Comparison of ENCODE assay signal across 28 cellular contexts in the genomic region with DNA sequence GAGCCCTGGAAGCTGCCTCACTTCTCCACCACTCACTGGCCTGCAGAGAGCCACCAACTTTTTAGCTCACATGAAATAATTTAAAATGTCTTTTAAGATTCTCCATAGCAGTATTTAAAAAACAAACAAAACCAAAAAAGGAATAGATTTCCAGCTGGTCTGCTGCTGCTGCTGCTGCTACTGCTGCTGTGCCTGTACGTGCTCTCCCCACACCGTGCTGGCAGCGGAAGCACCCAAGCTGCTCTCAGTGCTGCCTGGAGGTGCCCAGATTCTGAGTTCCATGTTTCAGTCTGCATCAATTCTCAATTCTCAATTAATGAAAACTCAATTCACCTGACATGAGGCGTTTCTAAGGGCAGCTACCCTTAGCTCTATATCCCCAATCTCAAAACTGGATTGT.
"Had no signal": no experiment of that assay in that cellular context is flagged by ENCODE, and none has a peak within 500 bp of the region (broad histone marks: within the 10 kb centered on the region; RNA-seq: fewer than 3 reads in every experiment).

No MANE protein-coding gene starts in this region.

- H2AFZ ChIP-seq: neural progenitor cell, parathyroid adenoma had no signal

- H3K4me1 Mint-ChIP-seq: mesothelial cell of epicardium, nephron had no signal

- H3K79me2 ChIP-seq: parathyroid adenoma had no signal

- ATAC-seq: effector memory CD8-positive, alpha-beta T cell; heart right ventricle; mucosa of descending colon; naive thymus-derived CD4-positive, alpha-beta T cell; sciatic nerve; stimulated activated memory B cell treated with anti-CD40 and anti-IgM and Interleukin-4, amounts not matched to agents 10 μg/mL and 1 μg/mL and 100 μg/mL, for 72 hours; stimulated activated naive CD8-positive, alpha-beta T cell treated with anti-CD3 and anti-CD28 coated beads, Interleukin-15, Interleukin-2, amounts not matched to agents 100 U/mL and 50 U/mL, for 24 hours had no signal

- H3K4me3 ChIP-seq: esophagus squamous epithelium, heart right ventricle, lung, mucosa of descending colon, neural progenitor cell, thoracic aorta, tibial nerve, upper lobe of left lung had no signal

- H3K9me3 ChIP-seq: esophagus squamous epithelium, heart right ventricle, mucosa of descending colon, thoracic aorta, tibial nerve, upper lobe of left lung had no signal

- DNase-seq: cortex of kidney; effector memory CD8-positive, alpha-beta T cell; erythroblast; esophagus squamous epithelium; foreskin melanocyte; glutamatergic neuron; heart right ventricle; hippocampal formation; mesenchymal stem cell; mucosa of descending colon; naive thymus-derived CD4-positive, alpha-beta T cell; stimulated activated CD4-positive, alpha-beta T cell treated with anti-CD3 and anti-CD28 coated beads, Interleukin-2, amount 100 ng/mL, for 24 hours; stimulated activated CD4-positive, alpha-beta T cell treated with anti-CD3 and anti-CD28 coated beads, Interleukin-4, amount 100 ng/mL, for 24 hours; stimulated activated naive CD8-positive, alpha-beta T cell treated with anti-CD3 and anti-CD28 coated beads, Interleukin-15, Interleukin-2, amounts not matched to agents 100 U/mL and 50 U/mL, for 24 hours had no signal

- H3K9me3 Mint-ChIP-seq: effector memory CD8-positive, alpha-beta T cell; mesothelial cell of epicardium; naive thymus-derived CD4-positive, alpha-beta T cell; nephron; neural progenitor cell; stimulated activated memory B cell treated with anti-CD40 and anti-IgM and Interleukin-4, amounts not matched to agents 10 μg/mL and 1 μg/mL and 100 μg/mL, for 72 hours had no signal

- H3K27ac ChIP-seq: esophagus squamous epithelium, heart right ventricle, neural progenitor cell, parathyroid adenoma, thoracic aorta, tibial nerve, upper lobe of left lung had no signal

- H3K4me2 ChIP-seq: neural progenitor cell had no signal

- H3K27me3 ChIP-seq: esophagus squamous epithelium, heart right ventricle, neural progenitor cell, tibial nerve, upper lobe of left lung had no signal

- H3K27me3 Mint-ChIP-seq: effector memory CD8-positive, alpha-beta T cell; progenitor cell of endocrine pancreas; stimulated activated memory B cell treated with anti-CD40 and anti-IgM and Interleukin-4, amounts not matched to agents 10 μg/mL and 1 μg/mL and 100 μg/mL, for 72 hours had no signal

- FAIRE-seq: endometrium, keratinocyte, urothelium cell line had no signal

- H3K4me1 ChIP-seq: esophagus squamous epithelium, parathyroid adenoma, tibial nerve, upper lobe of left lung had no signal

- H3K4me3 Mint-ChIP-seq: effector memory CD8-positive, alpha-beta T cell; mesothelial cell of epicardium; naive thymus-derived CD4-positive, alpha-beta T cell; nephron; neural progenitor cell; stimulated activated memory B cell treated with anti-CD40 and anti-IgM and Interleukin-4, amounts not matched to agents 10 μg/mL and 1 μg/mL and 100 μg/mL, for 72 hours had no signal

- H3K27ac Mint-ChIP-seq: effector memory CD8-positive, alpha-beta T cell; mesothelial cell of epicardium; nephron; neural progenitor cell; progenitor cell of endocrine pancreas; stimulated activated memory B cell treated with anti-CD40 and anti-IgM and Interleukin-4, amounts not matched to agents 10 μg/mL and 1 μg/mL and 100 μg/mL, for 72 hours had no signal
